8 cellular contexts compared by ENCODE assay signal in the genomic region with DNA sequence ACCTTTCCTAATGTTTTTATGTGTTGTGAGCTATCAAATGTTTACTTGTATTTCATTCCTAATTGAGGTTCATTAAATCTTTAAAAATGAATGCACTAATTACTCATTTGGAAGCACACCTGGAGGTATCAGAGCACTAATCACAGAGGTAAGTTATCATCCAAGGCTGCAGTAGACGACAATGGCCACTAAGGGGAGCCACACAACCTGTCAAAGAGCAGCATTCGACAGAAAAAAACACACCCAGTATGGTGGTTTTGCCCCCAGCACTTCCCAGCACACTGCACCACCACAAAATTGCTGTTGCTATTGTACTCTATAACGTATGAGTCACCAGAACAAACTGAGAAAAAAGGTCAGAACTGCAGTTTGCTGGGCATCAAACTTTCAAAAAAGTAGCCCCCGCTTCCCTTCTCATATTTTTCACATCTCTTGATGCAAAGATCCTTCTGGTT.
DNase-seq lines count a peak whose midpoint lies in the region; ATAC-seq, FAIRE-seq and TF ChIP-seq lines count a peak whose summit lies in the region.

No MANE protein-coding gene starts in this region.

- FAIRE-seq in bronchial epithelial cell (lab: Jason Lieb, UNC) = no peak

- no peaks in the 10 kb centered on the region for H3K4me1 Mint-ChIP-seq in T-cell

- no peak overlapping the region for H3K27ac Mint-ChIP-seq in T-cell

- DNase-seq in activated effector memory CD4-positive, alpha-beta T cell treated with anti-CD3 and anti-CD28 coated beads, Interleukin-2, amount 50 U/mL, for 16 hours = peak; percentile 71
- DNase-seq in activated effector memory CD4-positive, alpha-beta T cell treated with Interleukin-2 at 50 U/mL for 16 hours = no peak
- DNase-seq in NCI-H128 (lab: John Stamatoyannopoulos, UW; ENCODE audit: unreplicated experiment) = peak; percentile 27
- peak in 27 of 34 experiments; percentile 16 to 58 (median 41) for DNase-seq in T-cell
- peak; percentile 92 for DNase-seq in bronchial epithelial cell (ENCODE audit: low read depth)
- DNase-seq in right lobe of liver = no peak
- DNase-seq in stimulated activated CD8-positive, alpha-beta memory T cell treated with anti-CD3 and anti-CD28 coated beads, Interleukin-4, amount 100 ng/mL, for 24 hours (ENCODE audit: low read depth) = peak; percentile 24

- H3K27ac ChIP-seq in right lobe of liver = no peak overlapping the region

- ATAC-seq in HG02588 (IDR thresholded peaks at IDR 0.05; ENCODE audit: unreplicated experiment) (peak; percentile 55), T-cell (replicated peaks in 1 of 4) (peak; percentile 40 to 61 (median 44)), right lobe of liver (peak; percentile 71 to 92 (median 76))

- H3K9me3 Mint-ChIP-seq in T-cell = no peaks in the 10 kb centered on the region

- peaks cover 14 to 19% of the 10 kb centered on the region in 2 donors for H3K27me3 Mint-ChIP-seq in T-cell

- no peak overlapping the region for H3K4me3 Mint-ChIP-seq in T-cell

- H3K4me1 ChIP-seq in right lobe of liver = no peaks in the 10 kb centered on the region

- H3K9me3 ChIP-seq in right lobe of liver = no peaks in the 10 kb centered on the region

- H3K36me3 ChIP-seq in bronchial epithelial cell (ENCODE audit: control insufficient read depth, insufficient read depth, low read length) (no peaks in the 10 kb centered on the region), right lobe of liver (no peaks in the 10 kb centered on the region)

- POLR2A ChIA-PET in T-cell (lab: Charles Lee) = no interaction called here

- TF ChIP-seq POLR2A in right lobe of liver (IDR thresholded peaks at IDR 0.05) = no peak

- no peak overlapping the region for H3K4me3 ChIP-seq in bronchial epithelial cell (ENCODE audit: low read depth, low read length)
- H3K4me3 ChIP-seq in right lobe of liver = no peak overlapping the region

- H3K27me3 ChIP-seq in bronchial epithelial cell (ENCODE audit: control insufficient read depth, insufficient read depth, low read length) (no peaks in the 10 kb centered on the region), right lobe of liver (no peaks in the 10 kb centered on the region)

- H3K36me3 Mint-ChIP-seq in T-cell = no peaks in the 10 kb centered on the region

- peak; percentile 85 for TF ChIP-seq CTCF in bronchial epithelial cell (IDR thresholded peaks at IDR 0.05; ENCODE audit: insufficient read depth, low read length, severe bottlenecking)
- peak; percentile 67 to 80 (median 76) for TF ChIP-seq CTCF in right lobe of liver (IDR thresholded peaks at IDR 0.05)

- intact Hi-C loops in right lobe of liver (cut with DNase I) = loop anchor here in 1 of 2 donors (10.0 kb wide), 2 partner anchors 62 to 632 kb away; no protein-coding TSS in a partner anchor

- 22% methylated on average over 4 of the region's 4 CpGs for WGBS in right lobe of liver (ENCODE audit: insufficient coverage, low coverage, low lambda C conversion rate, missing lambda C conversion rate)

- CTCF ChIA-PET in T-cell (lab: Charles Lee) = no interaction called here

Comparison
In these comparisons a context has a peak if more than half of its experiments do, and no peak if none do; other contexts are left out.
1. DNase-seq: peak in activated effector memory CD4-positive, alpha-beta T cell treated with anti-CD3 and anti-CD28 coated beads, Interleukin-2, amount 50 U/mL, for 16 hours (single experiment), NCI-H128 (single experiment), T-cell (27 of 34), bronchial epithelial cell (single experiment) and stimulated activated CD8-positive, alpha-beta memory T cell treated with anti-CD3 and anti-CD28 coated beads, Interleukin-4, amount 100 ng/mL, for 24 hours (single experiment); none in activated effector memory CD4-positive, alpha-beta T cell treated with Interleukin-2 at 50 U/mL for 16 hours (single experiment) and right lobe of liver (0 of 3).
2. Peak in every context shown above with its lines, with median percentiles within 50 percentile points of each other: ATAC-seq.